ENCODE assay signal across 16 cellular contexts in genomic region chr17:56826611-56827414, GRCh38.
"Had no signal": no experiment of that assay in that cellular context is flagged by ENCODE, and none has a peak within 500 bp of the region (broad histone marks: within the 10 kb centered on the region; RNA-seq: fewer than 3 reads in every experiment).

No MANE protein-coding gene starts in this region.

- H3K9me3 Mint-ChIP-seq: dendritic cell treated with granulocyte-macrophage colony-stimulating factor and Interleukin-4, amounts not matched to agents 40 ng/mL and 50 ng/mL, for 4 days; effector memory CD8-positive, alpha-beta T cell; naive thymus-derived CD8-positive, alpha-beta T cell; type B pancreatic cell had no signal

- H3K36me3 ChIP-seq: neutrophil, sigmoid colon had no signal

- FAIRE-seq: colon, kidney, urothelium cell line had no signal

- H3K9me3 ChIP-seq: neutrophil, sigmoid colon had no signal

- H3K4me3 ChIP-seq: sigmoid colon, skin epidermis had no signal

- DNase-seq: effector memory CD8-positive, alpha-beta T cell; foreskin keratinocyte; kidney; left cardiac atrium; mammary epithelial cell; naive thymus-derived CD8-positive, alpha-beta T cell; posterior cingulate gyrus; sigmoid colon; stimulated activated CD4-positive, alpha-beta T cell treated with anti-CD3 and anti-CD28 coated beads, Interleukin-12 subunit alpha, Interleukin-12 subunit beta, amount 100 ng/mL, for 4 hours; stimulated activated naive CD4-positive, alpha-beta T cell treated with Interleukin-2 at 50 U/mL for 16 hours had no signal

- H3K27ac Mint-ChIP-seq: dendritic cell treated with granulocyte-macrophage colony-stimulating factor and Interleukin-4, amounts not matched to agents 40 ng/mL and 50 ng/mL, for 4 days; effector memory CD8-positive, alpha-beta T cell; type B pancreatic cell had no signal

- H3K27me3 ChIP-seq: foreskin keratinocyte, neutrophil, sigmoid colon had no signal

- H3K4me3 Mint-ChIP-seq: dendritic cell treated with granulocyte-macrophage colony-stimulating factor and Interleukin-4, amounts not matched to agents 40 ng/mL and 50 ng/mL, for 4 days; effector memory CD8-positive, alpha-beta T cell; naive thymus-derived CD8-positive, alpha-beta T cell; type B pancreatic cell had no signal

- H3K27me3 Mint-ChIP-seq: dendritic cell treated with granulocyte-macrophage colony-stimulating factor and Interleukin-4, amounts not matched to agents 40 ng/mL and 50 ng/mL, for 4 days; effector memory CD8-positive, alpha-beta T cell; naive thymus-derived CD8-positive, alpha-beta T cell; type B pancreatic cell had no signal

- H3K27ac ChIP-seq: foreskin keratinocyte, neutrophil, sigmoid colon, skin epidermis had no signal

- H3K4me1 ChIP-seq: foreskin keratinocyte had no signal

- ATAC-seq: effector memory CD8-positive, alpha-beta T cell; foreskin keratinocyte; left cardiac atrium; naive thymus-derived CD8-positive, alpha-beta T cell had no signal
